24 cellular contexts compared by ENCODE assay signal in the genomic region with DNA sequence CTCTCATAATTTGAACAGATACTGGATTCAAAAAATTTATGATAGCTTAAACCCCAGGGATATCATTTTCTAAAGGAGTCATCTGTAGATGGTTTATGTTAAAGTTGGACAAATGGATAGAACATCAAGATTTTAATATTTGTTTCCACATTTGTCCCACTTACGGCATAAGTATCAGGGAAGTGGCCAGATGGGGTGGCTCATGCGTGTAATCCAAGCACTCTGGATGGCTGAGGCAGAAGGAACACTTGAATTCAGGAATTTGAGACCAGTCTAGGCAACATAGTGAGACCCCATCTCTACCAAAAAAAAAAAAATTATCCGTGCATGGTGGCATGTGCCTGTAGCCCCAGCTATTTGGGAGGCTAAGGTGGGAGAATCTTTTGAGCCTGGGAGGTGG.
"Had no signal": no experiment of that assay in that cellular context is flagged by ENCODE, and none has a peak within 500 bp of the region (broad histone marks: within the 10 kb centered on the region; RNA-seq: fewer than 3 reads in every experiment).

No MANE protein-coding gene starts in this region.

- H3K4me3 ChIP-seq: adrenal gland, body of pancreas, coronary artery, dorsolateral prefrontal cortex had no signal

- H3K9me3 ChIP-seq: adrenal gland, body of pancreas had no signal

- H3K4me1 ChIP-seq: adrenal gland, body of pancreas had no signal

- H3K27ac ChIP-seq: adrenal gland, body of pancreas, coronary artery, dorsolateral prefrontal cortex, WERI-Rb-1 had no signal

- H3K36me3 ChIP-seq: adrenal gland, WERI-Rb-1 had no signal

- H3K27me3 ChIP-seq: adrenal gland, body of pancreas, dorsolateral prefrontal cortex had no signal

- DNase-seq: activated B cell treated with CpG ODN at 0.5 μM for 24 hours; activated CD4-positive, alpha-beta T cell treated with anti-CD3 and anti-CD28 coated beads for 48 hours; activated CD4-positive, alpha-beta T cell treated with anti-CD3 and anti-CD28 coated beads, Interleukin-2, amount 50 U/mL, for 1 hour; activated CD4-positive, alpha-beta T cell treated with anti-CD3 and anti-CD28 coated beads, Interleukin-2, amount 50 U/mL, for 48 hours; activated CD8-positive, alpha-beta memory T cell treated with anti-CD3 and anti-CD28 coated beads for 24 hours; activated CD8-positive, alpha-beta T cell treated with anti-CD3 and anti-CD28 coated beads for 36 hours; activated effector memory CD4-positive, alpha-beta T cell treated with anti-CD3 and anti-CD28 coated beads, Interleukin-2, amount 50 U/mL, for 16 hours; activated naive CD4-positive, alpha-beta T cell treated with anti-CD3 and anti-CD28 coated beads for 36 hours; activated naive CD8-positive, alpha-beta T cell treated with anti-CD3 and anti-CD28 coated beads for 36 hours; activated naive CD8-positive, alpha-beta T cell treated with anti-CD3 and anti-CD28 coated beads, Interleukin-2, amount 50 U/mL, for 24 hours; activated T-cell treated with anti-CD3 and anti-CD28 coated beads, Interleukin-2, amount 50 U/mL, for 4 hours; adrenal gland; amygdala; aorta; body of pancreas; effector memory CD4-positive, alpha-beta T cell; endodermal cell; foreskin fibroblast; head of caudate nucleus; T-helper 17 cell; T1000; WERI-Rb-1 had no signal
